ENCODE assay signal across 9 cellular contexts in genomic region chrX:155262970-155263754, GRCh38. TPM values are rescaled to one million over a fixed set of nuclear protein-coding genes. Genes with fewer than 3 reads are reported as not detected.
DNase-seq lines count a peak whose midpoint lies in the region; ATAC-seq and TF ChIP-seq lines count a peak whose summit lies in the region.
"Had no signal": no experiment of that assay in that cellular context is flagged by ENCODE, and none has a peak within 500 bp of the region (broad histone marks: within the 10 kb centered on the region; RNA-seq: fewer than 3 reads in every experiment).

No MANE protein-coding gene starts in this region.

- H3K9ac ChIP-seq in SK-N-MC (ENCODE audit: insufficient read length) (no peak overlapping the region), colonic mucosa (ENCODE audit: low read depth in 2 of 2, low read length in 2 of 2) (peak overlapping the region in 1 of 2 donors; percentile 5)

- no peaks in the 10 kb centered on the region for H3K4me1 ChIP-seq in colonic mucosa

- H3K27me3 ChIP-seq in colonic mucosa: no peaks in the 10 kb centered on the region
- H3K27me3 ChIP-seq: ovary had no signal

- H3K9me3 ChIP-seq in SK-N-MC (ENCODE audit: low read depth, low read length) (no peaks in the 10 kb centered on the region), colonic mucosa (no peaks in the 10 kb centered on the region)
- H3K9me3 ChIP-seq: ovary had no signal

- ATAC-seq in GM21367 (IDR thresholded peaks at IDR 0.05; ENCODE audit: unreplicated experiment) (peak; percentile 40), GM19351 (IDR thresholded peaks at IDR 0.05; ENCODE audit: unreplicated experiment) (no peak)

- TF ChIP-seq CTCF in colonic mucosa (IDR thresholded peaks at IDR 0.05) (no peak), foreskin fibroblast (IDR thresholded peaks at IDR 0.05; ENCODE audit: low read depth, low read length) (no peak)

- H3K36me3 ChIP-seq in SK-N-MC (ENCODE audit: insufficient read depth, low read length) (no peaks in the 10 kb centered on the region), colonic mucosa (no peaks in the 10 kb centered on the region)
- H3K36me3 ChIP-seq: ovary had no signal

- DNase-seq in AML-193 (lab: John Stamatoyannopoulos, UW): peak; percentile 14 to 20
- DNase-seq in SK-N-MC (ENCODE audit: low read depth, low spot score): peak; percentile 34
- DNase-seq in colonic mucosa: no peak
- DNase-seq in NCI-H2171 treated with DMSO at 0.1 percent for 48 hours (lab: John Stamatoyannopoulos, UW): no peak
- DNase-seq in foreskin fibroblast: no peak

- H3K27ac ChIP-seq in SK-N-MC: 0 out of 2 replicates have a peak overlapping the region, but pooled peaks have one; percentile 21
- no peak overlapping the region for H3K27ac ChIP-seq in colonic mucosa
- H3K27ac ChIP-seq: ovary had no signal

- H3K4me3 ChIP-seq in SK-N-MC (peak overlapping the region; percentile 1; the same call in 1 of the 2 replicates), iPS-11a (ENCODE audit: low read depth, low read length) (peak overlapping the region; percentile 74), colonic mucosa (no peak overlapping the region), foreskin fibroblast (ENCODE audit: low read depth in 1 of 2, low read length in 2 of 2) (no peak overlapping the region)
- H3K4me3 ChIP-seq: ovary had no signal

- intact Hi-C loops in colonic mucosa (cut with DNase I): no loop called here

RNA-seq across cellular contexts. Expression of gene RAB39B, which starts 1.1 kb away (rescaled TPM):
- total RNA-seq in colonic mucosa: under 1 TPM; 0.13 to 0.17 TPM

RNA-seq across cellular contexts. Expression of gene VBP1, which starts 46.9 kb away (rescaled TPM):
- total RNA-seq in colonic mucosa: 10 to 100 TPM; 39.3 to 54.3 TPM

Comparison
In these comparisons a context has a peak if more than half of its experiments do, and no peak if none do; other contexts are left out.
1. DNase-seq: peak in AML-193 (2 of 2) and SK-N-MC (single experiment); none in colonic mucosa (single experiment), NCI-H2171 treated with DMSO at 0.1 percent for 48 hours (single experiment) and foreskin fibroblast (0 of 2).
2. H3K4me3 ChIP-seq: peak in SK-N-MC (single experiment) and iPS-11a (single experiment); none in colonic mucosa (single experiment) and foreskin fibroblast (0 of 2).